30 cellular contexts compared by ENCODE assay signal in the genomic region with DNA sequence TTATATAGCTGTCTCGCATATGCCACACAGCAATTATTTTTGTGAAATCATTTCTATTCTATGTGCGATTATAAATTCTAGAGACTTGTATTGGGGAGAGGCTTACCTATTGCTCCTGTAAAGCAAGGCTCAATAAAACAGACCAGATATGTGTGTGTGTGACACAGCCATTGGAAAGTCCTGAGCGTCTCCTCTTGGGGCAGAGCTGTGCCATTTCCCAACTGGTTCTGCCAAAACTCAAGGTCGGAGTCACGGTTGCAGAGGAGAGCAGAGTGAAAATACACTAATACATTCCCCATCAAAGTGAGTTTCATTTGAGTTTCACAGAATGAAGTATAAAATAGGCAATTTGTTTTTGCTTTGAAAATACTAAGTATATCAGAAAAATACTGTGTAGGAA.
"Had no signal": no experiment of that assay in that cellular context is flagged by ENCODE, and none has a peak within 500 bp of the region (broad histone marks: within the 10 kb centered on the region; RNA-seq: fewer than 3 reads in every experiment).

No MANE protein-coding gene starts in this region.

- H3K27ac Mint-ChIP-seq: natural killer cell; nephron; neural progenitor cell; progenitor cell of endocrine pancreas; stimulated activated memory B cell treated with anti-CD40 and anti-IgM and Interleukin-4, amounts not matched to agents 10 μg/mL and 1 μg/mL and 100 μg/mL, for 72 hours; stimulated activated naive CD8-positive, alpha-beta T cell treated with anti-CD3 and anti-CD28 coated beads, Interleukin-15, amount 100 ng/mL, for 72 hours; type B pancreatic cell had no signal

- H3K4me2 ChIP-seq: neural progenitor cell, smooth muscle cell had no signal

- H3K4me3 ChIP-seq: neural progenitor cell, ovary, psoas muscle, skin epidermis, smooth muscle cell, spleen, suprapubic skin, testis, tibial artery, transverse colon, upper lobe of right lung, uterus had no signal

- H3K4me1 Mint-ChIP-seq: natural killer cell; nephron; neural progenitor cell; stimulated activated memory B cell treated with anti-CD40 and anti-IgM and Interleukin-4, amounts not matched to agents 10 μg/mL and 1 μg/mL and 100 μg/mL, for 72 hours; stimulated activated naive CD8-positive, alpha-beta T cell treated with anti-CD3 and anti-CD28 coated beads, Interleukin-15, amount 100 ng/mL, for 72 hours had no signal

- ATAC-seq: natural killer cell; psoas muscle; right cardiac atrium; sciatic nerve; stimulated activated memory B cell treated with anti-CD40 and anti-IgM and Interleukin-4, amounts not matched to agents 10 μg/mL and 1 μg/mL and 100 μg/mL, for 72 hours; stimulated activated naive CD8-positive, alpha-beta T cell treated with anti-CD3 and anti-CD28 coated beads, Interleukin-15, amount 100 ng/mL, for 72 hours; stimulated activated naive CD8-positive, alpha-beta T cell treated with anti-CD3 and anti-CD28 coated beads, Interleukin-15, Interleukin-2, amounts not matched to agents 100 U/mL and 50 U/mL, for 24 hours; upper lobe of right lung had no signal

- H3K79me2 ChIP-seq: parathyroid adenoma had no signal

- H3K4me1 ChIP-seq: neural progenitor cell, parathyroid adenoma, psoas muscle, spleen, suprapubic skin, testis, tibial artery, transverse colon, upper lobe of right lung, uterus had no signal

- H3K36me3 Mint-ChIP-seq: natural killer cell; neural progenitor cell; stimulated activated memory B cell treated with anti-CD40 and anti-IgM and Interleukin-4, amounts not matched to agents 10 μg/mL and 1 μg/mL and 100 μg/mL, for 72 hours; type B pancreatic cell had no signal

- H3K27me3 ChIP-seq: neural progenitor cell, ovary, spleen, suprapubic skin, testis, tibial artery, transverse colon, upper lobe of right lung, uterus had no signal

- H3K4me3 Mint-ChIP-seq: natural killer cell; nephron; neural progenitor cell; stimulated activated memory B cell treated with anti-CD40 and anti-IgM and Interleukin-4, amounts not matched to agents 10 μg/mL and 1 μg/mL and 100 μg/mL, for 72 hours; stimulated activated naive CD8-positive, alpha-beta T cell treated with anti-CD3 and anti-CD28 coated beads, Interleukin-15, amount 100 ng/mL, for 72 hours; type B pancreatic cell had no signal

- H3K9me3 Mint-ChIP-seq: nephron, neural progenitor cell, type B pancreatic cell had no signal

- H2AFZ ChIP-seq: neural progenitor cell, parathyroid adenoma had no signal

- H3K27ac ChIP-seq: neural progenitor cell, ovary, parathyroid adenoma, psoas muscle, skin epidermis, spleen, suprapubic skin, testis, tibial artery, transverse colon, upper lobe of right lung, uterus had no signal

- H3K9ac ChIP-seq: neural progenitor cell, parathyroid adenoma had no signal

- H3K9me3 ChIP-seq: psoas muscle, spleen, suprapubic skin, testis, tibial artery, transverse colon, upper lobe of right lung, uterus had no signal

- H3K36me3 ChIP-seq: neural progenitor cell, ovary, spleen, suprapubic skin, tibial artery, transverse colon, upper lobe of right lung, uterus had no signal

- DNase-seq: natural killer cell; occipital lobe; ovary; posterior cingulate gyrus; psoas muscle; right cardiac atrium; spleen; stimulated activated CD4-positive, alpha-beta T cell treated with anti-CD3 and anti-CD28 coated beads, Interleukin-12 subunit alpha, Interleukin-12 subunit beta, amount 100 ng/mL, for 4 hours; stimulated activated CD4-positive, alpha-beta T cell treated with anti-CD3 and anti-CD28 coated beads, Interleukin-1b, Interleukin-23, amount 100 ng/mL, for 48 hours; stimulated activated CD4-positive, alpha-beta T cell treated with anti-CD3 and anti-CD28 coated beads, Interleukin-4, amount 100 ng/mL, for 1 hour; stimulated activated CD4-positive, alpha-beta T cell treated with anti-CD3 and anti-CD28 coated beads, Interleukin-4, amount 100 ng/mL, for 4 hours; stimulated activated CD8-positive, alpha-beta memory T cell treated with anti-CD3 and anti-CD28 coated beads, Interleukin-4, amount 100 ng/mL, for 48 hours; stimulated activated naive CD8-positive, alpha-beta T cell treated with anti-CD3 and anti-CD28 coated beads, Interleukin-15, amount 100 ng/mL, for 72 hours; stimulated activated naive CD8-positive, alpha-beta T cell treated with anti-CD3 and anti-CD28 coated beads, Interleukin-15, Interleukin-2, amounts not matched to agents 100 U/mL and 50 U/mL, for 24 hours; substantia nigra; testis; tibial artery; transverse colon; upper lobe of right lung; uterus had no signal

- H3K27me3 Mint-ChIP-seq: stimulated activated memory B cell treated with anti-CD40 and anti-IgM and Interleukin-4, amounts not matched to agents 10 μg/mL and 1 μg/mL and 100 μg/mL, for 72 hours; stimulated activated naive CD8-positive, alpha-beta T cell treated with anti-CD3 and anti-CD28 coated beads, Interleukin-15, amount 100 ng/mL, for 72 hours had no signal
